ENCODE assay signal across 19 cellular contexts in genomic region chr2:240554767-240555493, GRCh38.
"Had no signal": no experiment of that assay in that cellular context is flagged by ENCODE, and none has a peak within 500 bp of the region (broad histone marks: within the 10 kb centered on the region; RNA-seq: fewer than 3 reads in every experiment).

No MANE protein-coding gene starts in this region.

- ATAC-seq: activated T-cell treated with anti-CD3 and anti-CD28 coated beads, Interleukin-2, amount 50 U/mL, for 72 hours; body of pancreas; heart right ventricle; left cardiac atrium had no signal

- DNase-seq: activated CD4-positive, alpha-beta memory T cell treated with anti-CD3 and anti-CD28 coated beads, Interleukin-2, amount 10 ng/mL, durations not matched to agents 7 days and 5 days; activated gamma-delta T cell treated with Interleukin-2 at 50 U/mL for 16 hours; activated T-cell treated with anti-CD3 and anti-CD28 coated beads, Interleukin-2, amount 50 U/mL, for 72 hours; anterior cingulate cortex; body of pancreas; cortex of kidney; heart right ventricle; islet precursor cell; mesenchymal stem cell; occipital lobe; retina; stimulated activated CD4-positive, alpha-beta T cell treated with anti-CD3 and anti-CD28 coated beads, Interleukin-4, amount 100 ng/mL, for 1 hour; substantia nigra; T-helper 1 cell; thyroid gland had no signal

- H3K9me3 ChIP-seq: body of pancreas, thyroid gland had no signal

- H3K4me3 ChIP-seq: body of pancreas, cardiac muscle cell, heart right ventricle, thyroid gland had no signal

- FAIRE-seq: endometrium, TTC549 had no signal

- H3K36me3 ChIP-seq: cardiac muscle cell, thyroid gland had no signal

- H3K27me3 ChIP-seq: body of pancreas, cardiac muscle cell, heart right ventricle, thyroid gland had no signal

- H3K27ac ChIP-seq: body of pancreas, cardiac muscle cell, heart right ventricle, thyroid gland had no signal
